ENCODE assay signal across 28 cellular contexts in genomic region chr10:86035791-86036543, GRCh38.
DNase-seq lines count a peak whose midpoint lies in the region; ATAC-seq, FAIRE-seq and TF ChIP-seq lines count a peak whose summit lies in the region.
"Had no signal": no experiment of that assay in that cellular context is flagged by ENCODE, and none has a peak within 500 bp of the region (broad histone marks: within the 10 kb centered on the region; RNA-seq: fewer than 3 reads in every experiment).

No MANE protein-coding gene starts in this region.

- TF ChIP-seq CTCF in pancreas (IDR thresholded peaks at IDR 0.05): no peak
- TF ChIP-seq CTCF in endothelial cell (IDR thresholded peaks at IDR 0.05; ENCODE audit: unreplicated experiment): no peak

- ATAC-seq in Right ventricle myocardium inferior (peak; percentile 63), pancreas (peak; percentile 27 to 59 (median 47)), aorta (ENCODE audit: low FRiP score) (peak; percentile 34)
- ATAC-seq: GM23338, HepG2, Panc1 had no signal

- H3K27me3 ChIP-seq in pancreas (no peaks in the 10 kb centered on the region), aorta (ENCODE audit: control insufficient read depth in 1 of 2, insufficient read depth in 2 of 2, low read length in 1 of 2) (no peaks in the 10 kb centered on the region)
- H3K27me3 ChIP-seq: BLaER1, SJSA1 had no signal

- no peaks in the 10 kb centered on the region for H3K27me3 Mint-ChIP-seq in endothelial cell (ENCODE audit: unreplicated experiment)

- H3K27ac ChIP-seq in pancreas (no peak overlapping the region), aorta (ENCODE audit: low read depth in 1 of 2, low read length in 2 of 2) (no peak overlapping the region)
- H3K27ac ChIP-seq: 22Rv1, BLaER1, HL-60, SJSA1 had no signal

- H3K27ac Mint-ChIP-seq in endothelial cell (ENCODE audit: unreplicated experiment): no peak overlapping the region
- H3K27ac Mint-ChIP-seq: CD4-positive, alpha-beta memory T cell; GM23338 had no signal

- intact Hi-C loops in Right ventricle myocardium inferior (cut with DNase I): no loop called here
- intact Hi-C loops in cardiac septum (cut with DNase I): no loop called here
- intact Hi-C loops in pancreas (cut with DNase I): no loop called here
- intact Hi-C loops in aorta (cut with DNase I): no loop called here

- no peaks in the 10 kb centered on the region for H3K9me3 ChIP-seq in pancreas
- H3K9me3 ChIP-seq in aorta (ENCODE audit: control insufficient read depth, low read length): no peaks in the 10 kb centered on the region
- H3K9me3 ChIP-seq: HAP-1, SJSA1 had no signal

- WGBS in pancreas, 2 donors: 60 to 69% methylated on average over 11 of the region's 11 CpGs
- WGBS in aorta, 2 donors: 41 to 42% methylated on average over 11 of the region's 11 CpGs

- no peaks in the 10 kb centered on the region for H3K4me1 Mint-ChIP-seq in endothelial cell (ENCODE audit: unreplicated experiment)
- H3K4me1 Mint-ChIP-seq: GM23338 had no signal

- H3K36me3 Mint-ChIP-seq in endothelial cell (ENCODE audit: low read depth, unreplicated experiment): peaks cover 4% of the 10 kb centered on the region
- H3K36me3 Mint-ChIP-seq: CD4-positive, alpha-beta memory T cell had no signal

- DNase-seq in DMS79 treated with DMSO at 0.1 percent for 48 hours (lab: John Stamatoyannopoulos, UW): peak; percentile 31
- no peak for DNase-seq in DMS79 (lab: John Stamatoyannopoulos, UW)
- no peak for DNase-seq in Right ventricle myocardium inferior (ENCODE audit: missing footprints)
- DNase-seq in cardiac septum (ENCODE audit: low spot score): no peak
- peak in 3 of 6 donors; percentile 17 to 51 (median 40) for DNase-seq in pancreas
- DNase-seq in aorta: no peak
- DNase-seq in KG1 (lab: John Stamatoyannopoulos, UW): no peak
- DNase-seq in endothelial cell (ENCODE audit: low spot score): no peak
- DNase-seq: ACHN; Caco-2; CD4-positive, alpha-beta memory T cell; DMS 273 treated with DMSO at 0.1 percent for 48 hours; MM.1S; NCI-H1048; NCI-H2029 treated with DMSO at 0.1 percent for 48 hours; NCI-H2171 treated with DMSO at 0.1 percent for 48 hours; NCI-H69 had no signal

- no peak for FAIRE-seq in pancreas (lab: Jason Lieb, UNC)
- FAIRE-seq: G401.6, GM12892, HepG2 had no signal

- no peak overlapping the region for H3K4me3 Mint-ChIP-seq in endothelial cell (ENCODE audit: unreplicated experiment)
- H3K4me3 Mint-ChIP-seq: CD4-positive, alpha-beta memory T cell; GM23338 had no signal

- H3K4me1 ChIP-seq in pancreas (no peaks in the 10 kb centered on the region), aorta (ENCODE audit: control insufficient read depth in 1 of 2, insufficient read depth in 2 of 2, low read length in 2 of 2) (no peaks in the 10 kb centered on the region)
- H3K4me1 ChIP-seq: Caco-2, HAP-1, SJSA1 had no signal

- H3K4me3 ChIP-seq in pancreas: no peak overlapping the region
- H3K4me3 ChIP-seq in aorta (ENCODE audit: low read length in 2 of 2): no peak overlapping the region
- H3K4me3 ChIP-seq: BLaER1, GM23338, HAP-1, K562, SJSA1 had no signal

- peaks cover 5% of the 10 kb centered on the region for H3K9me3 Mint-ChIP-seq in endothelial cell (ENCODE audit: unreplicated experiment)

- H3K36me3 ChIP-seq in pancreas (no peaks in the 10 kb centered on the region), aorta (ENCODE audit: control insufficient read depth in 1 of 2, insufficient read depth in 2 of 2, low read length in 1 of 2) (no peaks in the 10 kb centered on the region)
- H3K36me3 ChIP-seq: BLaER1, HAP-1, SJSA1 had no signal
